ENCODE assay signal across 10 cellular contexts in the genomic region with DNA sequence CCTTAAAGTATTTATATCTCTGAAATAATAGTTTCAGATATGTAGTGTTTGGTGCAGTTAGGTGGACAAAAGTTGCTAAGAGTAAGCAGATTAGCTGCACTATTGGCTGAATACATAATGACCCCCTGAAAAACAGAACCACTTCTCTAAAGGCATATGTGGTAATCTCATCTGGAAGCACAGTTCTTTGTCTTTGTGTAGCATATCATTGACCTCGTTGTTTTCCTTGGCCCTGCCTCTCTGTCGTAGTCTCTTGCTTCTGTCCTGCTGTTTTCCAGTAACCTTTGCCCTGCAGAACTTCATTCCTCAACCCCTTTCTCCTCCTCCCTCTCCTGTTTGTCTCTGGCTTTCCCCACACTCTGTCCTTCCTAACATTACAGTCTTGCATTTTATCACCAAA. TPM values are rescaled to one million over a fixed set of nuclear protein-coding genes. Genes with fewer than 3 reads are reported as not detected.
DNase-seq lines count a peak whose midpoint lies in the region; ATAC-seq, FAIRE-seq and TF ChIP-seq lines count a peak whose summit lies in the region.
"Had no signal": no experiment of that assay in that cellular context is flagged by ENCODE, and none has a peak within 500 bp of the region (broad histone marks: within the 10 kb centered on the region; RNA-seq: fewer than 3 reads in every experiment).

No MANE protein-coding gene starts in this region.

- TF ChIP-seq EP300 in HepG2 (IDR thresholded peaks at IDR 0.05; ENCODE audit: low read depth in 2 of 2, low read length in 2 of 2) (peak in 1 of 2 experiments; percentile 19; a peak in 1 of 4 replicates), HepG2 (CRISPR knock-in tag; IDR thresholded peaks at IDR 0.05; ENCODE audit: borderline replicate concordance) (no peak), esophagus muscularis mucosa (IDR thresholded peaks at IDR 0.05) (no peak)

- H3K4me3 ChIP-seq in Panc1 (ENCODE audit: low read depth in 2 of 2, low read length in 2 of 2) = no peak overlapping the region; a peak in 1 of 4 replicates
- peak overlapping the region in 1 of 3 experiments; percentile 42; a peak in 2 of 6 replicates for H3K4me3 ChIP-seq in HepG2 (replicated peaks in 1 of 3; ENCODE audit: insufficient read depth in 1 of 3, low read depth in 2 of 3, low read length in 3 of 3)
- no peak overlapping the region for H3K4me3 ChIP-seq in esophagus muscularis mucosa

- peak overlapping the region; percentile 58 for H3K4me2 ChIP-seq in HepG2 (ENCODE audit: low read depth, low read length)

- DNase-seq in ELF-1 (ENCODE audit: low read depth, low spot score) = peak; percentile 85
- DNase-seq in Panc1 (ENCODE audit: low read depth, low spot score) = no peak
- DNase-seq in HepG2 (ENCODE audit: low spot score) = peak; percentile 75
- no peak for DNase-seq in OCI-M1 (lab: John Stamatoyannopoulos, UW)
- no peak for DNase-seq in esophagus muscularis mucosa (ENCODE audit: extremely low spot score)
- DNase-seq in kidney tubule cell (ENCODE audit: low spot score) = no peak
- no peak for DNase-seq in DMS53 (lab: John Stamatoyannopoulos, UW)
- DNase-seq: foreskin melanocyte had no signal

- TF ChIP-seq POLR2A in HepG2 (IDR thresholded peaks at IDR 0.05; ENCODE audit: insufficient read depth in 1 of 2, low read depth in 2 of 2, low read length in 2 of 2) = no peak
- TF ChIP-seq POLR2A in esophagus muscularis mucosa (IDR thresholded peaks at IDR 0.05; ENCODE audit: low read depth) = no peak

- peak overlapping the region; percentile 25; the same call in 1 of the 2 replicates for H3K9ac ChIP-seq in HepG2 (ENCODE audit: insufficient read depth, low read depth, low read length)

- intact Hi-C loops in Panc1 (cut with micrococcal nuclease; ENCODE audit: unreplicated experiment) (no loop called here), HepG2 (cut with micrococcal nuclease; ENCODE audit: unreplicated experiment) (no loop called here), esophagus muscularis mucosa (cut with DNase I) (no loop called here)

- POLR2A ChIA-PET in Panc1 (lab: Charles Lee) (no interaction called here), HepG2 (lab: Yijun Ruan, JAX) (no interaction called here)

- CTCF ChIA-PET in Panc1 (lab: Charles Lee) (no interaction called here), HepG2 (lab: Yijun Ruan, JAX; ENCODE audit: low intra/inter-chr PET ratio, low total read pairs) (no interaction called here)

- H2AFZ ChIP-seq in HepG2 (ENCODE audit: low read length) = no peak overlapping the region

- H3K27me3 ChIP-seq in Panc1 (ENCODE audit: control insufficient read depth, insufficient read depth, low read length) (no peaks in the 10 kb centered on the region), HepG2 (ENCODE audit: control insufficient read depth in 1 of 2, insufficient read depth in 2 of 2, low read length in 2 of 2) (no peaks in the 10 kb centered on the region), esophagus muscularis mucosa (no peaks in the 10 kb centered on the region)

- H3K36me3 ChIP-seq in Panc1 (ENCODE audit: control insufficient read depth, insufficient read depth, low read length) = no peaks in the 10 kb centered on the region
- H3K36me3 ChIP-seq in HepG2 (replicated peaks in 1 of 2; ENCODE audit: control insufficient read depth in 1 of 2, insufficient read depth in 2 of 2, low read length in 2 of 2) = no peaks in the 10 kb centered on the region
- no peaks in the 10 kb centered on the region for H3K36me3 ChIP-seq in esophagus muscularis mucosa

- BruUV-seq in Panc1 (replicated peaks; lab: Mats Ljungman, UMichigan) (no TSS peak), HepG2 (replicated peaks; lab: Mats Ljungman, UMichigan) (no TSS peak)

- peak overlapping the region; percentile 48; the same call in 1 of the 2 replicates for H3K27ac ChIP-seq in Panc1 (ENCODE audit: low read length)
- H3K27ac ChIP-seq in HepG2 (ENCODE audit: extremely low read length, insufficient read depth, low read length) = peak overlapping the region; percentile 78
- no peak overlapping the region for H3K27ac ChIP-seq in esophagus muscularis mucosa (replicated peaks in 1 of 4)

- in situ Hi-C loops in Panc1 (cut with HindIII; ENCODE audit: low pct_unique_long_range_greater_than_20kb, low sequenced_read_pairs) (no loop called here), HepG2 (cut with HindIII; ENCODE audit: extremely low pct_ligation_motif_present, low pct_unique_long_range_greater_than_20kb) (no loop called here)

- no peaks in the 10 kb centered on the region for H4K20me1 ChIP-seq in HepG2 (ENCODE audit: insufficient read depth, low read length)

- TF ChIP-seq CTCF in Panc1 (IDR thresholded peaks at IDR 0.05) (no peak), HepG2 (CRISPR knock-in tag; IDR thresholded peaks at IDR 0.05) (no peak), esophagus muscularis mucosa (IDR thresholded peaks at IDR 0.05) (no peak)

- ATAC-seq in HG02610 (IDR thresholded peaks at IDR 0.05; ENCODE audit: unreplicated experiment) (peak; percentile 32), Panc1 (peak; percentile 70), HepG2 (peak; percentile 82)

- TF ChIP-seq RAD21 in HepG2 (CRISPR knock-in tag; IDR thresholded peaks at IDR 0.05) = no peak

- peaks cover 12% of the 10 kb centered on the region for H3K4me1 ChIP-seq in Panc1 (ENCODE audit: control insufficient read depth, insufficient read depth, low read length)
- peaks cover 57% of the 10 kb centered on the region for H3K4me1 ChIP-seq in HepG2 (ENCODE audit: insufficient read depth, low read length)
- H3K4me1 ChIP-seq in esophagus muscularis mucosa = peaks cover 0 to 20% (median 3%) of the 10 kb centered on the region in 4 donors

- peak; percentile 90 for FAIRE-seq in HepG2 (lab: Jason Lieb, UNC)
- FAIRE-seq: G401.6 had no signal

- 0% methylated on average over 2 of the region's 2 CpGs for WGBS in HepG2 (ENCODE audit: low lambda C conversion rate)
- 14% methylated on average over 2 of the region's 2 CpGs for WGBS in esophagus muscularis mucosa

- H3K9me3 ChIP-seq in Panc1 (ENCODE audit: control insufficient read depth, insufficient read depth, low read depth, low read length) (no peaks in the 10 kb centered on the region), HepG2 (ENCODE audit: low read length) (no peaks in the 10 kb centered on the region), esophagus muscularis mucosa (no peaks in the 10 kb centered on the region)

- peaks cover 37% of the 10 kb centered on the region for H3K79me2 ChIP-seq in HepG2 (ENCODE audit: insufficient read depth, low read length)

TF ChIP-seq in HepG2, 621 proteins besides CTCF, POLR2A, EP300 and RAD21 (continues in another document):
- TF ChIP-seq KDM5A (IDR thresholded peaks at IDR 0.05; ENCODE audit: borderline replicate concordance, low read length) (no peak), HNF4G (IDR thresholded peaks at IDR 0.05; ENCODE audit: borderline replicate concordance, low read depth, low read length) (peak; percentile 72; the same call in 1 of the 2 replicates), HNF4G (CRISPR knock-in tag; IDR thresholded peaks at IDR 0.05; ENCODE audit: borderline replicate concordance, low read depth) (no peak), MYNN (CRISPR knock-in tag; IDR thresholded peaks at IDR 0.05; ENCODE audit: low read depth) (no peak), ZNF558 (CRISPR knock-in tag; IDR thresholded peaks at IDR 0.05; ENCODE audit: borderline replicate concordance) (no peak), HOXA9 (CRISPR knock-in tag; IDR thresholded peaks at IDR 0.05; ENCODE audit: borderline replicate concordance) (no peak), FOXO1 (CRISPR knock-in tag; IDR thresholded peaks at IDR 0.05) (peak; percentile 44; the same call in 1 of the 2 replicates)
- TF ChIP-seq, protein P1, sequence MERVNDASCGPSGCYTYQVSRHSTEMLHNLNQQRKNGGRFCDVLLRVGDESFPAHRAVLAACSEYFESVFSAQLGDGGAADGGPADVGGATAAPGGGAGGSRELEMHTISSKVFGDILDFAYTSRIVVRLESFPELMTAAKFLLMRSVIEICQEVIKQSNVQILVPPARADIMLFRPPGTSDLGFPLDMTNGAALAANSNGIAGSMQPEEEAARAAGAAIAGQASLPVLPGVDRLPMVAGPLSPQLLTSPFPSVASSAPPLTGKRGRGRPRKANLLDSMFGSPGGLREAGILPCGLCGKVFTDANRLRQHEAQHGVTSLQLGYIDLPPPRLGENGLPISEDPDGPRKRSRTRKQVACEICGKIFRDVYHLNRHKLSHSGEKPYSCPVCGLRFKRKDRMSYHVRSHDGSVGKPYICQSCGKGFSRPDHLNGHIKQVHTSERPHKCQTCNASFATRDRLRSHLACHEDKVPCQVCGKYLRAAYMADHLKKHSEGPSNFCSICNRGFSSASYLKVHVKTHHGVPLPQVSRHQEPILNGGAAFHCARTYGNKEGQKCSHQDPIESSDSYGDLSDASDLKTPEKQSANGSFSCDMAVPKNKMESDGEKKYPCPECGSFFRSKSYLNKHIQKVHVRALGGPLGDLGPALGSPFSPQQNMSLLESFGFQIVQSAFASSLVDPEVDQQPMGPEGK (CRISPR knock-in tag; IDR thresholded peaks at IDR 0.05) = peak; percentile 15; the same call in 1 of the 2 replicates

RNA-seq across cellular contexts. Expression of a gene that starts 41.4 kb away (rescaled TPM):
- total RNA-seq in Panc1 (2021; ENCODE audit: unreplicated experiment) (22.2 TPM), HepG2 (2016; rRNA removed; fragmentation: Illumina TruSeq; extraction: Trizol) (7.7 and 16.9 TPM in 2 replicates), esophagus muscularis mucosa (1 to 10 TPM; 7.8 to 9.6 (median 8.5) TPM)
- polyA plus RNA-seq in Panc1 (2012; ENCODE audit: insufficient read length) = 7.5 TPM
- total RNA-seq in HepG2 (2016; cell fraction: cytosol; rRNA removed; fragmentation: Illumina TruSeq; extraction: Trizol; ENCODE audit: low read depth) = 1.0 and 1.6 TPM in 2 replicates
- total RNA-seq in HepG2 (2016; cell fraction: insoluble cytoplasmic fraction; rRNA removed; fragmentation: Illumina TruSeq; extraction: Trizol) = 7.4 and 14.6 TPM in 2 replicates
- total RNA-seq in HepG2 (2016; cell fraction: membrane; rRNA removed; fragmentation: Illumina TruSeq; extraction: Trizol) = 4.6 and 5.1 TPM in 2 replicates
- 7.6 and 8.0 TPM in 2 replicates for total RNA-seq in HepG2 (2016; cell fraction: nucleus; rRNA removed; fragmentation: Illumina TruSeq; extraction: Trizol)
- polyA plus RNA-seq in HepG2 (2011; rRNA removed) = 7.8 and 8.2 TPM in 2 replicates
- 4.0 and 5.8 TPM in 2 replicates for polyA plus RNA-seq in HepG2 (2011; cell fraction: cytosol; rRNA removed)
- polyA plus RNA-seq in HepG2 (2011; cell fraction: nucleus; rRNA removed) = 4.2 and 5.2 TPM in 2 replicates
- 8.5 and 8.8 TPM in 2 replicates for polyA plus RNA-seq in HepG2 (2012)
- polyA plus RNA-seq in HepG2 (2016; cell fraction: cytosol; fragmentation: Illumina TruSeq; extraction: Trizol; ENCODE audit: low read depth) = 0.50 and 0.54 TPM in 2 replicates
- polyA plus RNA-seq in HepG2 (2016; cell fraction: insoluble cytoplasmic fraction; fragmentation: Illumina TruSeq; extraction: Trizol; ENCODE audit: low read depth) = 14.0 TPM in 2 replicates
- 2.4 and 2.9 TPM in 2 replicates for polyA plus RNA-seq in HepG2 (2016; cell fraction: membrane; fragmentation: Illumina TruSeq; extraction: Trizol; ENCODE audit: low read depth)
- 11.0 and 11.4 TPM in 2 replicates for polyA plus RNA-seq in HepG2 (2016; cell fraction: nucleus; fragmentation: Illumina TruSeq; extraction: Trizol; ENCODE audit: insufficient read depth, low read depth)
- 6.2 and 27.6 TPM in 2 replicates for polyA minus RNA-seq in HepG2 (2011; rRNA and poly(A)+ RNA removed; ENCODE audit: low replicate concordance)
- polyA minus RNA-seq in HepG2 (2011; cell fraction: cytosol; rRNA and poly(A)+ RNA removed) = 6.2 and 7.2 TPM in 2 replicates
- 7.5 and 8.7 TPM in 2 replicates for polyA minus RNA-seq in HepG2 (2011; cell fraction: nucleus; rRNA and poly(A)+ RNA removed)

Comparison
In these comparisons a context has a peak if more than half of its experiments do, and no peak if none do; other contexts are left out.
1. DNase-seq: peak in ELF-1 (single experiment) and HepG2 (single experiment); none in Panc1 (single experiment), OCI-M1 (single experiment), esophagus muscularis mucosa (single experiment), kidney tubule cell (single experiment) and DMS53 (single experiment).
2. ATAC-seq: peak in every context shown above with its lines; median percentile 82 in HepG2; 70 in Panc1; 32 in HG02610.
3. H3K27ac ChIP-seq: peak in Panc1 (single experiment) and HepG2 (single experiment); none in esophagus muscularis mucosa (0 of 4).